In genomic region chr2:37985333-37985732, GRCh38 we compare ENCODE assay signal across 17 cellular contexts.
DNase-seq lines count a peak whose midpoint lies in the region; ATAC-seq and TF ChIP-seq lines count a peak whose summit lies in the region.
"Had no signal": no experiment of that assay in that cellular context is flagged by ENCODE, and none has a peak within 500 bp of the region (broad histone marks: within the 10 kb centered on the region; RNA-seq: fewer than 3 reads in every experiment).

No MANE protein-coding gene starts in this region.

- H3K4me1 ChIP-seq in OCI-LY7 (ENCODE audit: insufficient read depth, low read length, poor library complexity, severe bottlenecking) = no peaks in the 10 kb centered on the region

- TF ChIP-seq CTCF in fibroblast of the aortic adventitia (IDR thresholded peaks at IDR 0.05; ENCODE audit: insufficient read depth, low read length) = no peak
- TF ChIP-seq CTCF in OCI-LY7 (conservative IDR thresholded peaks at IDR 0.05; ENCODE audit: low read length) = no peak

- H3K27ac ChIP-seq in OCI-LY7 (ENCODE audit: low read depth, low read length, poor library complexity, severe bottlenecking) = no peak overlapping the region

- no peaks in the 10 kb centered on the region for H3K36me3 ChIP-seq in OCI-LY7 (ENCODE audit: insufficient read depth, low read length)

- no peaks in the 10 kb centered on the region for H3K9me2 ChIP-seq in OCI-LY7 (ENCODE audit: insufficient read depth, low read length)

- DNase-seq in AG20443 (ENCODE audit: low spot score) (peak; percentile 57), HCEC 1CT (peak; percentile 73), RPMI7951 (ENCODE audit: low read depth) (peak; percentile 69), fibroblast of the aortic adventitia (ENCODE audit: low read depth) (peak; percentile 85), NCI-H146 treated with DMSO at 0.1 percent for 48 hours (lab: John Stamatoyannopoulos, UW; ENCODE audit: unreplicated experiment) (no peak), OCI-LY7 (ENCODE audit: low spot score) (no peak), DMS153 (lab: John Stamatoyannopoulos, UW) (no peak)
- DNase-seq: activated CD4-positive, CD25-positive, alpha-beta regulatory T cell treated with anti-CD3 and anti-CD28 coated beads, Interleukin-2, amount 50 U/mL, for 72 hours; C1 segment of cervical spinal cord; caudate nucleus; GF-D8; NCI-H1436; NCI-H774; stimulated activated CD4-positive, alpha-beta T cell treated with anti-CD3 and anti-CD28 coated beads, Interleukin-2, amount 100 ng/mL, for 24 hours; stimulated activated naive B cell treated with anti-CD40 and anti-IgM and Interleukin-4, amounts not matched to agents 10 μg/mL and 1 μg/mL and 100 μg/mL, for 72 hours had no signal

- H2AFZ ChIP-seq in OCI-LY7 (ENCODE audit: low read length) = no peak overlapping the region

- POLR2A ChIA-PET in OCI-LY7 (lab: Charles Lee) = no interaction called here

- intact Hi-C loops in OCI-LY7 (cut with micrococcal nuclease; ENCODE audit: unreplicated experiment) = loop anchor here (10.0 kb wide), 1 partner anchor 519 kb away; no protein-coding TSS in a partner anchor

- H3K9me3 ChIP-seq in OCI-LY7 (ENCODE audit: low read length) = no peaks in the 10 kb centered on the region

- CTCF ChIA-PET in OCI-LY7 (lab: Charles Lee; ENCODE audit: unreplicated experiment) = no interaction called here

- no peak overlapping the region for H3K4me2 ChIP-seq in OCI-LY7 (ENCODE audit: low read length)

- no peaks in the 10 kb centered on the region for H3K79me2 ChIP-seq in OCI-LY7 (ENCODE audit: insufficient read depth, low read depth, low read length)

- no TSS peak for BruUV-seq in OCI-LY7 (replicated peaks; lab: Mats Ljungman, UMichigan)

- no peak overlapping the region for H3K4me3 ChIP-seq in fibroblast of the aortic adventitia (ENCODE audit: low read depth, low read length)
- H3K4me3 ChIP-seq in OCI-LY7 (ENCODE audit: low read depth, low read length, poor library complexity, severe bottlenecking) = no peak overlapping the region

- no peak for ATAC-seq in GM18870 (IDR thresholded peaks at IDR 0.05; ENCODE audit: unreplicated experiment)
- ATAC-seq: SK-N-SH treated with all-trans-retinoic acid at 6 μM for 48 hours; stimulated activated naive B cell treated with anti-CD40 and anti-IgM and Interleukin-4, amounts not matched to agents 10 μg/mL and 1 μg/mL and 100 μg/mL, for 72 hours had no signal

- H4K20me1 ChIP-seq in OCI-LY7 (ENCODE audit: insufficient read depth, low read length) = no peaks in the 10 kb centered on the region

Comparison
In these comparisons a context has a peak if more than half of its experiments do, and no peak if none do; other contexts are left out.
1. DNase-seq: peak in AG20443 (single experiment), HCEC 1CT (single experiment), RPMI7951 (single experiment) and fibroblast of the aortic adventitia (single experiment); none in NCI-H146 treated with DMSO at 0.1 percent for 48 hours (single experiment), OCI-LY7 (single experiment) and DMS153 (single experiment).